In genomic region chr17:75822800-75823166, GRCh38 we compare ENCODE assay signal across 26 cellular contexts. TPM values are rescaled to one million over a fixed set of nuclear protein-coding genes. Genes with fewer than 3 reads are reported as not detected.
DNase-seq lines count a peak whose midpoint lies in the region; ATAC-seq and TF ChIP-seq lines count a peak whose summit lies in the region.
"Had no signal": no experiment of that assay in that cellular context is flagged by ENCODE, and none has a peak within 500 bp of the region (broad histone marks: within the 10 kb centered on the region; RNA-seq: fewer than 3 reads in every experiment).

No MANE protein-coding gene starts in this region.

- TF ChIP-seq POLR2A in stomach (IDR thresholded peaks at IDR 0.05): no peak

- WGBS in stomach, 5 donors: 24 to 58% (median 38%) methylated on average over 3 of the region's 3 CpGs

- intact Hi-C loops in activated CD8-positive, alpha-beta T cell treated with anti-CD3 and anti-CD28 coated beads for 36 hours (cut with micrococcal nuclease): no loop called here
- intact Hi-C loops in left colon (cut with DNase I, micrococcal nuclease): no loop called here
- intact Hi-C loops in stomach (cut with DNase I; ENCODE audit: low total_unique reads): no loop called here

- H3K4me3 Mint-ChIP-seq in activated CD8-positive, alpha-beta T cell treated with anti-CD3 and anti-CD28 coated beads, Interleukin-2, amount 10 ng/mL, durations not matched to agents 7 days and 5 days: no peak overlapping the region
- H3K4me3 Mint-ChIP-seq in activated CD8-positive, alpha-beta T cell treated with anti-CD3 and anti-CD28 coated beads for 36 hours: no peak overlapping the region
- H3K4me3 Mint-ChIP-seq: brain; natural killer cell treated with Interleukin-12 subunit alpha and Interleukin-12 subunit beta and Interleukin-15 and Interleukin-18, amount 100 ng/mL, for 72 hours had no signal

- CTCF ChIA-PET in activated CD8-positive, alpha-beta T cell treated with anti-CD3 and anti-CD28 coated beads, Interleukin-2, amount 10 ng/mL, durations not matched to agents 7 days and 5 days (lab: Charles Lee): interaction anchor here (0.9 to 2.7 kb wide), 3 partner anchors 7 to 69 kb away, joined by 3 to 13 read pairs (median 4); no protein-coding TSS in a partner anchor
- CTCF ChIA-PET in activated CD8-positive, alpha-beta T cell treated with anti-CD3 and anti-CD28 coated beads for 36 hours (lab: Charles Lee): interaction anchor here (1.0 to 3.4 kb wide), 5 partner anchors 10 to 69 kb away, joined by 3 to 15 read pairs (median 6); no protein-coding TSS in a partner anchor
- CTCF ChIA-PET in RWPE1 (lab: Yijun Ruan, JAX): no interaction called here

- H3K36me3 ChIP-seq in stomach: peaks cover 53 to 92% (median 86%) of the 10 kb centered on the region in 4 donors
- no peaks in the 10 kb centered on the region for H3K36me3 ChIP-seq in MM.1S (replicated peaks; ENCODE audit: insufficient read depth, low read length)

- no peaks in the 10 kb centered on the region for H3K9me2 ChIP-seq in MM.1S (replicated peaks; ENCODE audit: insufficient read depth, low read length)

- H3K27ac ChIP-seq in RWPE1: peak overlapping the region; percentile 71
- H3K27ac ChIP-seq in stomach: peak overlapping the region; percentile 22 to 75 (median 52)
- no peak overlapping the region for H3K27ac ChIP-seq in MM.1S (ENCODE audit: low read length)
- H3K27ac ChIP-seq: A549, epithelial cell of prostate, hepatocyte, parathyroid adenoma had no signal

- no peak overlapping the region for H3K9ac ChIP-seq in MM.1S (ENCODE audit: low read length)
- H3K9ac ChIP-seq: parathyroid adenoma had no signal

- no peak for TF ChIP-seq EP300 in stomach (IDR thresholded peaks at IDR 0.05)

- H4K20me1 ChIP-seq in MM.1S (ENCODE audit: insufficient read depth, low read length): no peaks in the 10 kb centered on the region

- TF ChIP-seq CTCF in activated CD8-positive, alpha-beta T cell treated with anti-CD3 and anti-CD28 coated beads for 36 hours (IDR thresholded peaks at IDR 0.05): no peak
- TF ChIP-seq CTCF in RWPE1 (conservative IDR thresholded peaks at IDR 0.05; ENCODE audit: low read depth): no peak
- TF ChIP-seq CTCF in stomach (IDR thresholded peaks at IDR 0.05): no peak
- TF ChIP-seq CTCF in MM.1S (IDR thresholded peaks at IDR 0.05; ENCODE audit: low read length): no peak
- TF ChIP-seq CTCF in omental fat pad (IDR thresholded peaks at IDR 0.05): no peak

- DNase-seq in activated CD8-positive, alpha-beta T cell treated with anti-CD3 and anti-CD28 coated beads, Interleukin-2, amount 10 ng/mL, durations not matched to agents 7 days and 5 days: no peak
- no peak for DNase-seq in activated CD8-positive, alpha-beta T cell treated with anti-CD3 and anti-CD28 coated beads for 36 hours
- DNase-seq in RWPE1 (ENCODE audit: low spot score) (no peak), left colon (no peak), stomach (no peak), MM.1S (no peak), ACHN (no peak), omental fat pad (ENCODE audit: low spot score) (no peak)
- DNase-seq: activated CD4-positive, CD25-positive, alpha-beta regulatory T cell; AML-193; cerebellar nuclear complex; H7; KG1; MG63; NCI-H187 treated with DMSO at 0.1 percent for 48 hours; retina; stimulated activated naive CD8-positive, alpha-beta T cell treated with anti-CD3 and anti-CD28 coated beads, Interleukin-15, Interleukin-2, amounts not matched to agents 100 U/mL and 50 U/mL, for 24 hours had no signal

- H3K4me1 ChIP-seq in stomach (peaks cover 19 to 35% (median 33%) of the 10 kb centered on the region in 4 donors), MM.1S (ENCODE audit: low read length) (peaks cover 9% of the 10 kb centered on the region)
- H3K4me1 ChIP-seq: A549 had no signal

- H3K36me3 Mint-ChIP-seq in activated CD8-positive, alpha-beta T cell treated with anti-CD3 and anti-CD28 coated beads, Interleukin-2, amount 10 ng/mL, durations not matched to agents 7 days and 5 days (ENCODE audit: low read depth): peaks cover 33% of the 10 kb centered on the region
- peaks cover 15% of the 10 kb centered on the region for H3K36me3 Mint-ChIP-seq in activated CD8-positive, alpha-beta T cell treated with anti-CD3 and anti-CD28 coated beads for 36 hours (ENCODE audit: low read depth)
- H3K36me3 Mint-ChIP-seq: natural killer cell treated with Interleukin-12 subunit alpha and Interleukin-12 subunit beta and Interleukin-15 and Interleukin-18, amount 100 ng/mL, for 72 hours had no signal

- no peak overlapping the region for H3K4me3 ChIP-seq in stomach
- H3K4me3 ChIP-seq in MM.1S (ENCODE audit: low read length): no peak overlapping the region
- H3K4me3 ChIP-seq: A549, hepatocyte, MG63, mucosa of descending colon had no signal

- no peaks in the 10 kb centered on the region for H3K9me3 Mint-ChIP-seq in activated CD8-positive, alpha-beta T cell treated with anti-CD3 and anti-CD28 coated beads, Interleukin-2, amount 10 ng/mL, durations not matched to agents 7 days and 5 days (ENCODE audit: insufficient read depth)
- H3K9me3 Mint-ChIP-seq in activated CD8-positive, alpha-beta T cell treated with anti-CD3 and anti-CD28 coated beads for 36 hours: no peaks in the 10 kb centered on the region
- H3K9me3 Mint-ChIP-seq: brain; CD8-positive, alpha-beta T cell; natural killer cell treated with Interleukin-12 subunit alpha and Interleukin-12 subunit beta and Interleukin-15 and Interleukin-18, amount 100 ng/mL, for 72 hours; T-cell had no signal

- H3K27ac Mint-ChIP-seq in activated CD8-positive, alpha-beta T cell treated with anti-CD3 and anti-CD28 coated beads, Interleukin-2, amount 10 ng/mL, durations not matched to agents 7 days and 5 days: peak overlapping the region; percentile 11
- no peak overlapping the region for H3K27ac Mint-ChIP-seq in activated CD8-positive, alpha-beta T cell treated with anti-CD3 and anti-CD28 coated beads for 36 hours

- ATAC-seq in activated CD8-positive, alpha-beta T cell treated with anti-CD3 and anti-CD28 coated beads, Interleukin-2, amount 10 ng/mL, durations not matched to agents 7 days and 5 days: no peak
- ATAC-seq in activated CD8-positive, alpha-beta T cell treated with anti-CD3 and anti-CD28 coated beads for 36 hours: no peak
- ATAC-seq in left colon: peak; percentile 10
- ATAC-seq in omental fat pad (ENCODE audit: low FRiP score): no peak
- ATAC-seq: A549; natural killer cell treated with Interleukin-12 subunit alpha and Interleukin-12 subunit beta and Interleukin-15 and Interleukin-18, amount 100 ng/mL, for 72 hours; stimulated activated naive CD8-positive, alpha-beta T cell treated with anti-CD3 and anti-CD28 coated beads, Interleukin-15, Interleukin-2, amounts not matched to agents 100 U/mL and 50 U/mL, for 24 hours had no signal

- H3K79me2 ChIP-seq in MM.1S (ENCODE audit: low read length): no peaks in the 10 kb centered on the region
- H3K79me2 ChIP-seq: hepatocyte, parathyroid adenoma had no signal

- no peaks in the 10 kb centered on the region for H3K27me3 ChIP-seq in stomach
- H3K27me3 ChIP-seq in MM.1S (replicated peaks; ENCODE audit: insufficient read depth, low read length): no peaks in the 10 kb centered on the region
- H3K27me3 ChIP-seq: hepatocyte, MG63 had no signal

- peaks cover 24% of the 10 kb centered on the region for H3K4me1 Mint-ChIP-seq in activated CD8-positive, alpha-beta T cell treated with anti-CD3 and anti-CD28 coated beads, Interleukin-2, amount 10 ng/mL, durations not matched to agents 7 days and 5 days (ENCODE audit: low read depth)
- H3K4me1 Mint-ChIP-seq in activated CD8-positive, alpha-beta T cell treated with anti-CD3 and anti-CD28 coated beads for 36 hours (ENCODE audit: low read depth): peaks cover 25% of the 10 kb centered on the region

- H3K4me2 ChIP-seq in MM.1S (ENCODE audit: low read depth, low read length): no peak overlapping the region
- H3K4me2 ChIP-seq: A549, hepatocyte had no signal

- H3K9me3 ChIP-seq in stomach (no peaks in the 10 kb centered on the region), MM.1S (replicated peaks; ENCODE audit: insufficient read depth, low read length) (no peaks in the 10 kb centered on the region)
- H3K9me3 ChIP-seq: A549, MG63, mucosa of descending colon had no signal

- no peaks in the 10 kb centered on the region for H3K27me3 Mint-ChIP-seq in activated CD8-positive, alpha-beta T cell treated with anti-CD3 and anti-CD28 coated beads, Interleukin-2, amount 10 ng/mL, durations not matched to agents 7 days and 5 days (ENCODE audit: low read depth)
- no peaks in the 10 kb centered on the region for H3K27me3 Mint-ChIP-seq in activated CD8-positive, alpha-beta T cell treated with anti-CD3 and anti-CD28 coated beads for 36 hours
- H3K27me3 Mint-ChIP-seq: brain; natural killer cell treated with Interleukin-12 subunit alpha and Interleukin-12 subunit beta and Interleukin-15 and Interleukin-18, amount 100 ng/mL, for 72 hours; T-cell had no signal

- in situ Hi-C loops in ACHN (cut with HindIII; ENCODE audit: low pct_ligation_motif_present, low pct_unique_long_range_greater_than_20kb, low sequenced_read_pairs): no loop called here

- H2AFZ ChIP-seq in MM.1S (ENCODE audit: low read length): no peak overlapping the region
- H2AFZ ChIP-seq: hepatocyte, parathyroid adenoma had no signal

- POLR2A ChIA-PET in activated CD8-positive, alpha-beta T cell treated with anti-CD3 and anti-CD28 coated beads, Interleukin-2, amount 10 ng/mL, durations not matched to agents 7 days and 5 days (lab: Charles Lee): interaction anchor here (0.7 to 17.8 kb wide), 7 partner anchors 10 to 46 kb away, joined by 3 to 205 read pairs (median 5); a partner anchor contains a TSS
- POLR2A ChIA-PET in activated CD8-positive, alpha-beta T cell treated with anti-CD3 and anti-CD28 coated beads for 36 hours (lab: Charles Lee): interaction anchor here (0.8 to 6.6 kb wide), 5 partner anchors 14 to 51 kb away, joined by 3 to 53 read pairs (median 4); partner anchors contain the start of gene UNK
- POLR2A ChIA-PET in RWPE1 (lab: Yijun Ruan, JAX; ENCODE audit: low non-redundant PET): no interaction called here

- H3F3A ChIP-seq in MM.1S (ENCODE audit: insufficient read depth, low read length): no peaks in the 10 kb centered on the region; the same call in 1 of the 2 replicates

RNA-seq across cellular contexts. Expression of gene UNC13D, which starts 21.4 kb away (rescaled TPM):
- total RNA-seq in activated CD8-positive, alpha-beta T cell treated with anti-CD3 and anti-CD28 coated beads, Interleukin-2, amount 10 ng/mL, durations not matched to agents 7 days and 5 days: 100 to 1,000 TPM; 234 to 249 TPM
- 100 to 1,000 TPM; 136 to 144 TPM for total RNA-seq in activated CD8-positive, alpha-beta T cell treated with anti-CD3 and anti-CD28 coated beads for 36 hours
- total RNA-seq in left colon (10 to 100 TPM; 20.5 to 31.0 TPM), stomach (10 to 100 TPM in 4 of 5 donors, 1 to 10 TPM in 1; 9.0 to 45.5 (median 25.5) TPM), omental fat pad (10 to 100 TPM in 2 of 4 donors, 1 to 10 TPM in 2; 3.2 to 27.1 (median 8.2) TPM)
- polyA plus RNA-seq in stomach: 10 to 100 TPM in 2 of 3 donors, 1 to 10 TPM in 1; 6.4 to 18.5 (median 17.9) TPM

RNA-seq across cellular contexts. Expression of gene WBP2, which starts 32.4 kb away (rescaled TPM):
- 10 to 100 TPM; 64.3 to 68.6 TPM for total RNA-seq in activated CD8-positive, alpha-beta T cell treated with anti-CD3 and anti-CD28 coated beads, Interleukin-2, amount 10 ng/mL, durations not matched to agents 7 days and 5 days
- total RNA-seq in activated CD8-positive, alpha-beta T cell treated with anti-CD3 and anti-CD28 coated beads for 36 hours: 10 to 100 TPM; 54.4 to 58.5 TPM
- total RNA-seq in left colon (100 to 1,000 TPM in 1 of 2 donors, 10 to 100 TPM in 1; 96.5 to 105 TPM), stomach (100 to 1,000 TPM in 1 of 5 donors, 10 to 100 TPM in 4; 28.6 to 122 (median 46.1) TPM), omental fat pad (10 to 100 TPM; 43.1 to 72.3 (median 50.2) TPM)
- 100 to 1,000 TPM in 1 of 3 donors, 10 to 100 TPM in 2; 87.3 to 104 (median 98.6) TPM for polyA plus RNA-seq in stomach

RNA-seq across cellular contexts. Expression of gene UNK, which starts 38.2 kb away (rescaled TPM):
- 10 to 100 TPM; 30.2 to 31.0 TPM for total RNA-seq in activated CD8-positive, alpha-beta T cell treated with anti-CD3 and anti-CD28 coated beads, Interleukin-2, amount 10 ng/mL, durations not matched to agents 7 days and 5 days
- total RNA-seq in activated CD8-positive, alpha-beta T cell treated with anti-CD3 and anti-CD28 coated beads for 36 hours: 10 to 100 TPM; 26.4 to 26.6 TPM
- 10 to 100 TPM; 18.3 to 21.8 TPM for total RNA-seq in left colon
- 100 to 1,000 TPM in 1 of 5 donors, 10 to 100 TPM in 3, 1 to 10 TPM in 1; 3.5 to 102 (median 33.0) TPM for total RNA-seq in stomach
- 10 to 100 TPM; 13.5 to 17.3 (median 15.1) TPM for polyA plus RNA-seq in stomach
- 10 to 100 TPM; 19.4 to 38.9 (median 24.3) TPM for total RNA-seq in omental fat pad

RNA-seq across cellular contexts. Expression of gene TRIM47, which starts 55.6 kb away (rescaled TPM):
- total RNA-seq in activated CD8-positive, alpha-beta T cell treated with anti-CD3 and anti-CD28 coated beads, Interleukin-2, amount 10 ng/mL, durations not matched to agents 7 days and 5 days: 10 to 100 TPM; 31.4 to 36.8 TPM
- 10 to 100 TPM; 16.6 to 16.8 TPM for total RNA-seq in activated CD8-positive, alpha-beta T cell treated with anti-CD3 and anti-CD28 coated beads for 36 hours
- total RNA-seq in left colon (10 to 100 TPM; 44.8 to 61.8 TPM), stomach (10 to 100 TPM in 4 of 5 donors, 1 to 10 TPM in 1; 3.5 to 40.4 (median 11.9) TPM), omental fat pad (10 to 100 TPM; 18.5 to 53.8 (median 29.6) TPM)
- polyA plus RNA-seq in stomach: 10 to 100 TPM; 24.2 to 34.7 (median 28.4) TPM

RNA-seq across cellular contexts. Expression of gene GALK1, which starts 57.8 kb away (rescaled TPM):
- total RNA-seq in activated CD8-positive, alpha-beta T cell treated with anti-CD3 and anti-CD28 coated beads, Interleukin-2, amount 10 ng/mL, durations not matched to agents 7 days and 5 days: 10 to 100 TPM; 52.2 to 56.9 TPM
- 10 to 100 TPM; 43.4 to 50.7 TPM for total RNA-seq in activated CD8-positive, alpha-beta T cell treated with anti-CD3 and anti-CD28 coated beads for 36 hours
- total RNA-seq in left colon: 10 to 100 TPM; 14.1 to 16.9 TPM
- total RNA-seq in stomach: 10 to 100 TPM in 4 of 5 donors, 1 to 10 TPM in 1; 7.6 to 57.1 (median 27.5) TPM
- 10 to 100 TPM; 32.7 to 41.0 (median 40.6) TPM for polyA plus RNA-seq in stomach
- 10 to 100 TPM; 15.9 to 51.5 (median 28.5) TPM for total RNA-seq in omental fat pad
